In the genomic region with DNA sequence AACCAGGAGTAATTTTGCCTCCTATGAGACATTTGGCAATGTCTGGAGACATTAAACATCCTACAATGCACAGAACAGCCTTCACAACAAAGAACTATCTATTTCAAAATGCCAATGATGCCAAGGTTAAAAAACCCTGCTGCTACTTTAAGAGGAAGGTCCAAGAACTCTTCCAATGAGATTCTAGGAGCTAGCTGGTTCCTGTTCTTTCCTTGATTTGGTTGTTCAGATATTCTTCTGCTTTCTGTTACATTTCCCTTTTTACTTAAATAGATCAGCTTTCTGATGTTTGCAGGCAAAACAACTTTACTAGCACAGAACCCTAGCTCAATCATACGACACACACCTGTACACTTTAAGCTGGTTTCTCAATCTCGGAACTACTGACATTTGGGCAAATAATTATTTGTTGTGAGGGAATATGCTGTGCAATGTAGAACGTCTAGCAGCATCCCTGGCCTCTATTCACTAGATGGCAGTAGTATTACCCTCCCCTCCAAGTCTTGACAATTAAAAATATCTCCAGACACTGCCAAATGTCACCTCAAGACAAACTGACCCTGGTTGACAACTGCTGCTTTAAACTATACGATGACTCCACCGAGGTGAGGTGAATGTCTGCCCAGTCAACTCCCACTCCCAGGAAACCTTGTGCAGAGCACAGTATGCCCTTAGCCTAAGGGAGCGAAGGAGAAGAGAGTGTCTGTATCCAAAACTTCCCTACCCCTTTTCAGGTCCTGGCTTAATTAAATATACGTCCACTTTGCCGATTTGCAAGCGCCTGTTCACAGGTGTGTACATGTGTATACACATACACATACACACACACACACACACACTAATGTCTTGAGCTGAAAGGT, we compare ENCODE assay signal across 8 cellular contexts. TPM values are rescaled to one million over a fixed set of nuclear protein-coding genes. Genes with fewer than 3 reads are reported as not detected.
DNase-seq lines count a peak whose midpoint lies in the region; ATAC-seq and TF ChIP-seq lines count a peak whose summit lies in the region.

No MANE protein-coding gene starts in this region.

- DNase-seq in AG10803 (ENCODE audit: low read depth): peak; percentile 18
- DNase-seq in NCI-H69 (lab: John Stamatoyannopoulos, UW): peak; percentile 36
- DNase-seq in dermis blood vessel endothelial cell: peak; percentile 60
- DNase-seq in NCI-H1417 treated with DMSO at 0.1 percent for 48 hours (lab: John Stamatoyannopoulos, UW): no peak
- no peak for DNase-seq in activated gamma-delta T cell (lab: John Stamatoyannopoulos, UW)

- no peak overlapping the region for H3K4me3 ChIP-seq in AG10803 (ENCODE audit: low read length)
- peak overlapping the region in 1 of 7 experiments; percentile 0 for H3K4me3 ChIP-seq in skin epidermis

- ATAC-seq in GM18517 (IDR thresholded peaks at IDR 0.05; ENCODE audit: unreplicated experiment): peak; percentile 32
- no peak for ATAC-seq in GM19324 (IDR thresholded peaks at IDR 0.05; ENCODE audit: low FRiP score, unreplicated experiment)

- H3K27ac ChIP-seq in skin epidermis: peak overlapping the region in 12 of 21 experiments; percentile 8 to 51 (median 32)

- peak; percentile 51 for TF ChIP-seq CTCF in AG10803 (conservative IDR thresholded peaks at IDR 0.05; ENCODE audit: low read length)

RNA-seq across cellular contexts. Expression of a gene that starts 4.4 kb away (rescaled TPM):
- total RNA-seq in dermis blood vessel endothelial cell: 16.2 and 18.1 TPM in 2 replicates

Comparison
In these comparisons a context has a peak if more than half of its experiments do, and no peak if none do; other contexts are left out.
1. DNase-seq: peak in AG10803 (single experiment), NCI-H69 (single experiment) and dermis blood vessel endothelial cell (single experiment); none in NCI-H1417 treated with DMSO at 0.1 percent for 48 hours (single experiment) and activated gamma-delta T cell (single experiment).